ENCODE assay signal across 20 cellular contexts in genomic region chr5:157345067-157345466, GRCh38.
DNase-seq lines count a peak whose midpoint lies in the region; ATAC-seq lines count a peak whose summit lies in the region.
"Had no signal": no experiment of that assay in that cellular context is flagged by ENCODE, and none has a peak within 500 bp of the region (broad histone marks: within the 10 kb centered on the region; RNA-seq: fewer than 3 reads in every experiment).

No MANE protein-coding gene starts in this region.

- peak overlapping the region; percentile 79 to 84 for H3K27ac Mint-ChIP-seq in activated naive CD4-positive, alpha-beta T cell treated with anti-CD3 and anti-CD28 coated beads, Interleukin-2, amount 50 U/mL, for 72 hours
- H3K27ac Mint-ChIP-seq in activated naive CD4-positive, alpha-beta T cell treated with anti-CD3 and anti-CD28 coated beads for 36 hours, result no peak overlapping the region
- peak overlapping the region; percentile 82 for H3K27ac Mint-ChIP-seq in activated T-helper 1 cell treated with anti-CD3 and anti-CD28 coated beads, Interleukin-12 subunit alpha, Interleukin-12 subunit beta, Interleukin-2, Interleukin-4 antibody, amounts not matched to agents 30 ng/mL and 10 ng/mL and 1 ng/mL, durations not matched to agents 14 hours and 24 hours and 36 hours
- H3K27ac Mint-ChIP-seq in effector memory CD8-positive, alpha-beta T cell, result peak overlapping the region; percentile 63 to 95

- peaks cover 3 to 5% of the 10 kb centered on the region in 2 donors for H3K9me3 Mint-ChIP-seq in activated naive CD4-positive, alpha-beta T cell treated with anti-CD3 and anti-CD28 coated beads, Interleukin-2, amount 50 U/mL, for 72 hours
- no peaks in the 10 kb centered on the region for H3K9me3 Mint-ChIP-seq in activated naive CD4-positive, alpha-beta T cell treated with anti-CD3 and anti-CD28 coated beads for 36 hours
- no peaks in the 10 kb centered on the region for H3K9me3 Mint-ChIP-seq in activated T-helper 1 cell treated with anti-CD3 and anti-CD28 coated beads, Interleukin-12 subunit alpha, Interleukin-12 subunit beta, Interleukin-2, Interleukin-4 antibody, amounts not matched to agents 30 ng/mL and 10 ng/mL and 1 ng/mL, durations not matched to agents 14 hours and 24 hours and 36 hours
- no peaks in the 10 kb centered on the region for H3K9me3 Mint-ChIP-seq in effector memory CD8-positive, alpha-beta T cell

- CTCF ChIA-PET in activated naive CD4-positive, alpha-beta T cell treated with anti-CD3 and anti-CD28 coated beads for 36 hours (lab: Charles Lee), result interaction anchor here (1.0 to 9.8 kb wide), 8 partner anchors 8 to 398 kb away, joined by 3 to 81 read pairs (median 4); partner anchors contain the start of gene LSM11

- ATAC-seq in activated naive CD4-positive, alpha-beta T cell treated with anti-CD3 and anti-CD28 coated beads, Interleukin-2, amount 50 U/mL, for 72 hours, result no peak
- ATAC-seq in effector memory CD8-positive, alpha-beta T cell (replicated peaks), result no peak
- ATAC-seq in HG02588 (IDR thresholded peaks at IDR 0.05; ENCODE audit: unreplicated experiment) (no peak), HG02623 (IDR thresholded peaks at IDR 0.05; ENCODE audit: unreplicated experiment) (no peak)
- ATAC-seq: GM12878 had no signal

- H3K4me1 Mint-ChIP-seq in activated naive CD4-positive, alpha-beta T cell treated with anti-CD3 and anti-CD28 coated beads for 36 hours (ENCODE audit: low read depth), result peaks cover 52% of the 10 kb centered on the region
- H3K4me1 Mint-ChIP-seq in activated T-helper 1 cell treated with anti-CD3 and anti-CD28 coated beads, Interleukin-12 subunit alpha, Interleukin-12 subunit beta, Interleukin-2, Interleukin-4 antibody, amounts not matched to agents 30 ng/mL and 10 ng/mL and 1 ng/mL, durations not matched to agents 14 hours and 24 hours and 36 hours (ENCODE audit: low read depth), result peaks cover 38% of the 10 kb centered on the region
- H3K4me1 Mint-ChIP-seq in effector memory CD8-positive, alpha-beta T cell (ENCODE audit: low read depth in 2 of 2), result peaks cover 29 to 41% of the 10 kb centered on the region in 2 donors

- DNase-seq in activated naive CD4-positive, alpha-beta T cell treated with anti-CD3 and anti-CD28 coated beads, Interleukin-2, amount 50 U/mL, for 72 hours (ENCODE audit: low spot score in 2 of 2), result no peak
- DNase-seq in activated naive CD4-positive, alpha-beta T cell treated with anti-CD3 and anti-CD28 coated beads for 36 hours, result no peak
- DNase-seq in activated T-helper 1 cell treated with anti-CD3 and anti-CD28 coated beads, Interleukin-12 subunit alpha, Interleukin-12 subunit beta, Interleukin-2, Interleukin-4 antibody, amounts not matched to agents 30 ng/mL and 10 ng/mL and 1 ng/mL, durations not matched to agents 14 hours and 24 hours and 36 hours (ENCODE audit: low spot score), result no peak
- DNase-seq in effector memory CD8-positive, alpha-beta T cell, result no peak
- DNase-seq: activated gamma-delta T cell; DMS79 treated with DMSO at 0.1 percent for 48 hours; Karpas-422; NCI-H1694; NCI-H526 treated with DMSO at 0.1 percent for 48 hours; stimulated activated CD4-positive, alpha-beta T cell treated with anti-CD3 and anti-CD28 coated beads, Interleukin-1b, Interleukin-23, amount 100 ng/mL, for 48 hours; tibial artery; WERI-Rb-1 had no signal

- no peak overlapping the region for H3K4me3 Mint-ChIP-seq in activated naive CD4-positive, alpha-beta T cell treated with anti-CD3 and anti-CD28 coated beads for 36 hours
- no peak overlapping the region for H3K4me3 Mint-ChIP-seq in activated T-helper 1 cell treated with anti-CD3 and anti-CD28 coated beads, Interleukin-12 subunit alpha, Interleukin-12 subunit beta, Interleukin-2, Interleukin-4 antibody, amounts not matched to agents 30 ng/mL and 10 ng/mL and 1 ng/mL, durations not matched to agents 14 hours and 24 hours and 36 hours
- H3K4me3 Mint-ChIP-seq in effector memory CD8-positive, alpha-beta T cell, result peak overlapping the region; percentile 25 to 51

- H3K36me3 Mint-ChIP-seq in activated naive CD4-positive, alpha-beta T cell treated with anti-CD3 and anti-CD28 coated beads, Interleukin-2, amount 50 U/mL, for 72 hours, result peaks cover 32 to 72% of the 10 kb centered on the region in 2 donors
- H3K36me3 Mint-ChIP-seq in activated naive CD4-positive, alpha-beta T cell treated with anti-CD3 and anti-CD28 coated beads for 36 hours (ENCODE audit: low read depth), result peaks cover 68% of the 10 kb centered on the region
- peaks cover 68% of the 10 kb centered on the region for H3K36me3 Mint-ChIP-seq in activated T-helper 1 cell treated with anti-CD3 and anti-CD28 coated beads, Interleukin-12 subunit alpha, Interleukin-12 subunit beta, Interleukin-2, Interleukin-4 antibody, amounts not matched to agents 30 ng/mL and 10 ng/mL and 1 ng/mL, durations not matched to agents 14 hours and 24 hours and 36 hours (ENCODE audit: low read depth)
- peaks cover 68% of the 10 kb centered on the region for H3K36me3 Mint-ChIP-seq in effector memory CD8-positive, alpha-beta T cell (ENCODE audit: insufficient read depth)

- no peaks in the 10 kb centered on the region for H3K27me3 Mint-ChIP-seq in activated naive CD4-positive, alpha-beta T cell treated with anti-CD3 and anti-CD28 coated beads for 36 hours (ENCODE audit: low read depth)
- no peaks in the 10 kb centered on the region for H3K27me3 Mint-ChIP-seq in activated T-helper 1 cell treated with anti-CD3 and anti-CD28 coated beads, Interleukin-12 subunit alpha, Interleukin-12 subunit beta, Interleukin-2, Interleukin-4 antibody, amounts not matched to agents 30 ng/mL and 10 ng/mL and 1 ng/mL, durations not matched to agents 14 hours and 24 hours and 36 hours (ENCODE audit: insufficient read depth)
- H3K27me3 Mint-ChIP-seq in effector memory CD8-positive, alpha-beta T cell, result no peaks in the 10 kb centered on the region

- intact Hi-C loops in activated naive CD4-positive, alpha-beta T cell treated with anti-CD3 and anti-CD28 coated beads for 36 hours (cut with micrococcal nuclease), result no loop called here
- intact Hi-C loops in activated T-helper 1 cell treated with anti-CD3 and anti-CD28 coated beads, Interleukin-12 subunit alpha, Interleukin-12 subunit beta, Interleukin-2, Interleukin-4 antibody, amounts not matched to agents 30 ng/mL and 10 ng/mL and 1 ng/mL, durations not matched to agents 14 hours and 24 hours and 36 hours (cut with micrococcal nuclease), result loop anchor here (2.0 kb wide), 1 partner anchor 16 kb away; no protein-coding TSS in a partner anchor

- H3K27ac ChIP-seq in temporal lobe (ENCODE audit: low read depth, low read length), result peak overlapping the region; percentile 32
- H3K27ac ChIP-seq: ascending aorta, esophagus muscularis mucosa, hepatocyte, neutrophil, tibial artery, WERI-Rb-1 had no signal

Comparison
In these comparisons a context has a peak if more than half of its experiments do, and no peak if none do; other contexts are left out.
1. H3K4me3 Mint-ChIP-seq: peak in effector memory CD8-positive, alpha-beta T cell (2 of 2); none in activated naive CD4-positive, alpha-beta T cell treated with anti-CD3 and anti-CD28 coated beads for 36 hours (single experiment) and activated T-helper 1 cell treated with anti-CD3 and anti-CD28 coated beads, Interleukin-12 subunit alpha, Interleukin-12 subunit beta, Interleukin-2, Interleukin-4 antibody, amounts not matched to agents 30 ng/mL and 10 ng/mL and 1 ng/mL, durations not matched to agents 14 hours and 24 hours and 36 hours (single experiment).